Comparison of ENCODE assay signal across 8 cellular contexts in the genomic region with DNA sequence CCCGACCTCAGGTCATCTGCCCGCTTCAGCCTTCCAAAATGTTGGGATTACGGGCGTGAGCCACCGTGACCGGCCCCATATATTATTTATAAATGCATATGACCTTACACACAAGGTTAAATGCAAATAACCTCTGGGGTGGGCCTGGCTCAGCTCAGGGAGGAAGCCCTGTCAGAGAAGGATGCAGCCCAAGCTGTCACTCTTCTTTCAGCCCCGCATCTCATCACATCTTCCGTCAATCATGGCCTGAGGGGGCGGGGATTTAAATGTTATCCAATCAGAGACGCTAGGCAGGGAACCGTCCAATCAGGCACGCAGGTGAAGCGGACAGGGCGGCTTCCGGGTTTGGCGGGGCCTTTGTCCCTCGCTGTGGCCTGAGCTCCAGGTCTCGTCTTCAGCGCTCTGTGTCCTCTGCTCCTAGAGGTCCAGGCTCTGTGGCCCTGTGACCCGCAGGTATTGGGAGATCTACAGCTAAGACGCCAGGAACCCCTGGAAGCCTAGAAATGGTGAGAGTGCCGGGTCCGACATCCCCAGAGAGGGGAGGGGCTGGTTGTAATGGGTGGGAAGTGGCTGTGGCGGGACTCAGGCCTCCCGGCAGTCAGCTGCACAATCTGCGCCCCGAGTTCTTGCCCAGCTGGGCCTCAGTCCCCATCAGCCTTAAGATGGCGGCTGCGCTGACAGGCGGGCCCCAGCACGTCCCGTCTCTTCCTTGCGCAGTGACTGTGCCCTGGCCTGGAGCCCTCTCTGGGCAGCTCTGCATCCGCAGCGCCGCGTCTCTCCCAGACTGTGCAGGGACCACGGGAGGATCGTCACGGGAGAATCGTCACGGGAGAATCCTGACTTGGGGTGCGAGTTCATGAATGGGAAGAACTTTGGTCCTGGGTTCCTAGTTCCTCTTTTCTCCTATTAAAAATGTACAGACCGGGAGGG. TPM values are rescaled to one million over a fixed set of nuclear protein-coding genes. Genes with fewer than 3 reads are reported as not detected.
DNase-seq lines count a peak whose midpoint lies in the region; ATAC-seq and TF ChIP-seq lines count a peak whose summit lies in the region.

A gene (plus strand): TSS at position 360 of the 930 bp plus-strand sequence. CDS start 144 bp downstream, at position 504.

- POLR2A ChIA-PET in T-cell (lab: Charles Lee), result interaction anchor here in 1 of 2 donors (0.5 to 1.4 kb wide), 7 partner anchors 17 to 815 kb away, joined by 3 to 15 read pairs (median 5); a partner anchor contains a TSS

- peaks cover 24% of the 10 kb centered on the region for H3K36me3 Mint-ChIP-seq in T-cell

- no peaks in the 10 kb centered on the region for H3K9me3 ChIP-seq in heart right ventricle
- no peaks in the 10 kb centered on the region for H3K9me3 ChIP-seq in upper lobe of right lung

- H3K4me3 Mint-ChIP-seq in T-cell, result peak within 1 kb of the TSS; percentile 100

- peak within 1 kb of the TSS; percentile 23 for H3K27ac ChIP-seq in adipose tissue (ENCODE audit: low read depth, low read length)
- H3K27ac ChIP-seq in heart right ventricle, result peak within 1 kb of the TSS; percentile 42 to 94 (median 84)
- peak within 1 kb of the TSS; percentile 85 for H3K27ac ChIP-seq in upper lobe of right lung

- DNase-seq in NCI-H1436 treated with DMSO at 0.1 percent for 48 hours (lab: John Stamatoyannopoulos, UW) (peak; percentile 93), T-cell (peak; percentile 83 to 96 (median 93)), heart right ventricle (peak; percentile 87 to 96), posterior cingulate gyrus (peak; percentile 84 to 99 (median 94)), upper lobe of right lung (peak; percentile 94)

- H3K27me3 ChIP-seq in heart right ventricle, result no peaks in the 10 kb centered on the region
- H3K27me3 ChIP-seq in upper lobe of right lung, result no peaks in the 10 kb centered on the region

- H3K4me1 ChIP-seq in heart right ventricle (peaks cover 0 to 29% (median 11%) of the 10 kb centered on the region in 9 donors), upper lobe of right lung (peaks cover 11% of the 10 kb centered on the region)

- peak within 1 kb of the TSS; percentile 99 to 100 for H3K27ac Mint-ChIP-seq in T-cell

- H3K27me3 Mint-ChIP-seq in T-cell, result no peaks in the 10 kb centered on the region

- CTCF ChIA-PET in T-cell (lab: Charles Lee), result interaction anchor here in 1 of 2 donors (1.1 kb wide), 1 partner anchor 21 kb away, joined by 5 read pairs; no protein-coding TSS in a partner anchor

- peak within 1 kb of the TSS; percentile 87 for H3K4me3 ChIP-seq in GM12875 (ENCODE audit: low read depth, low read length)
- H3K4me3 ChIP-seq in heart right ventricle, result peak within 1 kb of the TSS; percentile 77 to 99 (median 88)
- H3K4me3 ChIP-seq in upper lobe of right lung, result peak within 1 kb of the TSS; percentile 88

- peaks cover 44 to 54% (median 51%) of the 10 kb centered on the region in 3 donors for H3K4me1 Mint-ChIP-seq in T-cell

- peak; percentile 97 for ATAC-seq in HG02840 (IDR thresholded peaks at IDR 0.05; ENCODE audit: low FRiP score, unreplicated experiment)
- peak; percentile 96 to 97 (median 96) for ATAC-seq in T-cell (replicated peaks in 1 of 4)
- ATAC-seq in heart right ventricle, result peak; percentile 100
- peak; percentile 100 for ATAC-seq in upper lobe of right lung

- WGBS in adipose tissue, 3 donors, result 3 to 5% (median 3%) methylated on average over 41 to 44 of the region's 44 CpGs
- 4 to 5% methylated on average over 44 of the region's 44 CpGs for WGBS in heart right ventricle, 2 donors

- H3K36me3 ChIP-seq in heart right ventricle (peaks cover 0 to 33% (median 10%) of the 10 kb centered on the region in 9 donors), upper lobe of right lung (peaks cover 27% of the 10 kb centered on the region)

- no peaks in the 10 kb centered on the region for H3K9me3 Mint-ChIP-seq in T-cell

- intact Hi-C loops in heart right ventricle (cut with DNase I), result loop anchor here in 1 of 10 donors (5.0 kb wide), 1 partner anchor 122 kb away; a partner anchor contains a TSS
- intact Hi-C loops in posterior cingulate gyrus (cut with DNase I), result loop anchor here (2.0 kb wide), 1 partner anchor 22 kb away; no protein-coding TSS in a partner anchor
- intact Hi-C loops in upper lobe of right lung (cut with DNase I), result no loop called here

- no peak for TF ChIP-seq CTCF in GM12875 (IDR thresholded peaks at IDR 0.05; ENCODE audit: borderline replicate concordance, insufficient read depth, low read depth, low read length)
- no peak for TF ChIP-seq CTCF in heart right ventricle (IDR thresholded peaks at IDR 0.05)
- TF ChIP-seq CTCF in upper lobe of right lung (IDR thresholded peaks at IDR 0.05), result no peak

RNA-seq across cellular contexts. Expression of the gene that starts here (rescaled TPM):
- total RNA-seq in T-cell, result 10 to 100 TPM; 33.2 to 47.3 (median 45.2) TPM
- 1 to 10 TPM; 1.7 to 2.4 (median 1.9) TPM for polyA plus RNA-seq in adipose tissue
- 1 to 10 TPM; 3.1 to 5.7 (median 4.2) TPM for total RNA-seq in heart right ventricle
- 1 to 10 TPM; 1.0 to 2.0 TPM for polyA plus RNA-seq in heart right ventricle
- total RNA-seq in upper lobe of right lung, result 16.7 TPM

Comparison
In these comparisons a context has a peak if more than half of its experiments do, and no peak if none do; other contexts are left out.
1. Peak in every context shown above with its lines: DNase-seq, ATAC-seq, H3K4me3 ChIP-seq and H3K27ac ChIP-seq.
2. H3K27ac ChIP-seq: peak in every context shown above with its lines; median percentile 85 in upper lobe of right lung; 84 in heart right ventricle; 23 in adipose tissue.